20 cellular contexts compared by ENCODE assay signal in the genomic region with DNA sequence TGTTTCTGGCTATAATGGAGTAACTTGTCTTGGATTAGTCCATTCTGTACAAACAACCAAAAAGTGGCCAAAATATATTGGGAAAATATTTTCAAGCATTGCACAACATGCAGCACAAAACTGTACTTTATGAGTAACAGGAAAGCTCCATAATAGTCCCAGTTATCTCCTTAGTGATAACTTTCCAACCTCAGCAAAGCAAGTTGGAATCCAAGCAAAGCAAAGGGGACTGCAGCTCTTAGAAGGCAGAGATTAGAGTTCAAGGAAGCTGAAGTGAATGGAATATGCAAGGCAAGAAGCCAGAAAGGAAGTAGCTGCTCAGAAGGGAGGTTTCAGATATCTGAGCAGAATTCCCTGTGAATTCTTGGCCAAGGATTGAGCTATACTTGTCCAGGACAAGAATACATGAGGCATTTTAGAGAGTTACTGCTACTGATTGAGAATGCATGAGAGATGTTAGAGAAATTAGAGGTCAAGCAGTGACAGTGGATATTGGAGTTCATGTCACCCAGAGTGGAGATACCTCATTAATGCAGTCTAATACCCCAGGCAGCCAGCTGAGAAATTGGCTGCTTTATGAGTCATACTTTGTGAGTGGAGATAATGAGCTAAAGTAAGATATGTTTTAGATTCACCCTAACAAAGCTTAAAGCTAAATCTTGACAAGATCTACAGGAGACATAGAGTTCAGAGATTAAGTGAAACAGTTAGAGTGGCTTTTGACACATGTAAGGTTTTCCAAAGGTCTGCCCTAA.
DNase-seq lines count a peak whose midpoint lies in the region; ATAC-seq, FAIRE-seq and TF ChIP-seq lines count a peak whose summit lies in the region.
"Had no signal": no experiment of that assay in that cellular context is flagged by ENCODE, and none has a peak within 500 bp of the region (broad histone marks: within the 10 kb centered on the region; RNA-seq: fewer than 3 reads in every experiment).

No MANE protein-coding gene starts in this region.

- H3K27ac ChIP-seq in GM23248 (peak overlapping the region; percentile 23; the same call in 1 of the 2 replicates), keratinocyte (ENCODE audit: control insufficient read depth, insufficient read depth, low read length) (no peak overlapping the region), esophagus squamous epithelium (no peak overlapping the region)
- H3K27ac ChIP-seq: KMS-11, neural progenitor cell, spleen had no signal

- H3K9me3 ChIP-seq in GM23248 (ENCODE audit: low read depth), result no peaks in the 10 kb centered on the region
- no peaks in the 10 kb centered on the region for H3K9me3 ChIP-seq in keratinocyte (ENCODE audit: control insufficient read depth, low read depth, low read length)
- no peaks in the 10 kb centered on the region for H3K9me3 ChIP-seq in esophagus squamous epithelium

- ATAC-seq in GM18498 (IDR thresholded peaks at IDR 0.05; ENCODE audit: unreplicated experiment), result no peak

- FAIRE-seq in A204.1 (lab: Jason Lieb, UNC) (peak; percentile 6), keratinocyte (lab: Jason Lieb, UNC) (peak; percentile 67)

- H2AFZ ChIP-seq in GM23248 (peak overlapping the region; percentile 28; the same call in 1 of the 2 replicates), keratinocyte (ENCODE audit: control insufficient read depth, low read length) (peak overlapping the region; percentile 33)
- H2AFZ ChIP-seq: neural progenitor cell had no signal

- peaks cover 15% of the 10 kb centered on the region for H3K4me1 ChIP-seq in GM23248 (ENCODE audit: insufficient read depth)
- H3K4me1 ChIP-seq in keratinocyte (ENCODE audit: control insufficient read depth, extremely low read depth, insufficient read depth, low read length), result no peaks in the 10 kb centered on the region
- H3K4me1 ChIP-seq in esophagus squamous epithelium, result no peaks in the 10 kb centered on the region
- H3K4me1 ChIP-seq: neural progenitor cell, spleen had no signal

- H3K4me2 ChIP-seq in GM23248 (ENCODE audit: unreplicated experiment), result no peak overlapping the region
- H3K4me2 ChIP-seq in keratinocyte (ENCODE audit: control insufficient read depth, extremely low read depth, insufficient read depth, low read depth, low read length), result no peak overlapping the region
- H3K4me2 ChIP-seq: KMS-11, neural progenitor cell had no signal

- no peak overlapping the region for H3K4me3 ChIP-seq in GM23248
- H3K4me3 ChIP-seq in cardiac fibroblast (replicated peaks in 1 of 2; ENCODE audit: low read depth in 2 of 2, low read length in 2 of 2), result no peak overlapping the region
- no peak overlapping the region for H3K4me3 ChIP-seq in keratinocyte (ENCODE audit: control insufficient read depth in 2 of 3, extremely low read depth in 1 of 3, insufficient read depth in 2 of 3, low read depth in 1 of 3, low read length in 3 of 3)
- H3K4me3 ChIP-seq in esophagus squamous epithelium, result no peak overlapping the region
- H3K4me3 ChIP-seq: neural progenitor cell, spleen had no signal

- H3K79me2 ChIP-seq in GM23248 (ENCODE audit: insufficient read depth), result peaks cover 15% of the 10 kb centered on the region
- no peaks in the 10 kb centered on the region for H3K79me2 ChIP-seq in keratinocyte (ENCODE audit: control insufficient read depth, insufficient read depth, low read length)

- TF ChIP-seq POLR2A in esophagus squamous epithelium (IDR thresholded peaks at IDR 0.05), result no peak

- TF ChIP-seq CTCF in cardiac fibroblast (IDR thresholded peaks at IDR 0.05; ENCODE audit: low read depth, low read length), result no peak
- TF ChIP-seq CTCF in keratinocyte (optimal IDR thresholded peaks at IDR 0.05 in 1 of 3, IDR thresholded peaks at IDR 0.05 in 1 of 3, conservative IDR thresholded peaks at IDR 0.05 in 1 of 3; ENCODE audit: extremely low read depth in 1 of 3, insufficient read depth in 2 of 3, low read length in 3 of 3), result no peak
- TF ChIP-seq CTCF in esophagus squamous epithelium (IDR thresholded peaks at IDR 0.05), result no peak

- DNase-seq in GM23248, result peak; percentile 56
- DNase-seq in cardiac fibroblast (ENCODE audit: low read depth in 2 of 2), result peak; percentile 59 to 96
- no peak for DNase-seq in keratinocyte (ENCODE audit: low read depth, low spot score)
- DNase-seq in activated naive CD4-positive, alpha-beta T cell (lab: John Stamatoyannopoulos, UW), result no peak
- DNase-seq in globus pallidus (ENCODE audit: low spot score), result no peak
- no peak for DNase-seq in esophagus squamous epithelium (lab: John Stamatoyannopoulos, UW)
- DNase-seq: activated gamma-delta T cell, caudate nucleus, DMS153, endodermal cell, H9, hypothalamus, NCI-H1436, NCI-H446 treated with DMSO at 0.1 percent for 48 hours, OCI-M1, spleen had no signal

- H4K20me1 ChIP-seq in GM23248 (ENCODE audit: insufficient read depth) (no peaks in the 10 kb centered on the region), keratinocyte (ENCODE audit: control insufficient read depth, extremely low read depth, insufficient read depth, low read length) (no peaks in the 10 kb centered on the region)

- dilution Hi-C loops in keratinocyte (cut with MboI; ENCODE audit: extremely low pct_ligation_motif_present, low sequenced_read_pairs), result no loop called here

- H3K27me3 ChIP-seq in GM23248 (replicated peaks; ENCODE audit: insufficient read depth) (no peaks in the 10 kb centered on the region), keratinocyte (ENCODE audit: control insufficient read depth, extremely low read depth, insufficient read depth, low read length) (no peaks in the 10 kb centered on the region), esophagus squamous epithelium (no peaks in the 10 kb centered on the region)
- H3K27me3 ChIP-seq: neural progenitor cell, spleen had no signal

- H3F3A ChIP-seq in GM23248 (ENCODE audit: insufficient read depth), result peaks cover 23% of the 10 kb centered on the region

- H3K9ac ChIP-seq in GM23248 (no peak overlapping the region), keratinocyte (ENCODE audit: control insufficient read depth, extremely low read depth, insufficient read depth, low read length) (no peak overlapping the region)
- H3K9ac ChIP-seq: KMS-11, neural progenitor cell had no signal

- H3K36me3 ChIP-seq in GM23248 (ENCODE audit: low read depth), result no peaks in the 10 kb centered on the region
- H3K36me3 ChIP-seq in keratinocyte (ENCODE audit: control insufficient read depth in 2 of 2, extremely low read depth in 1 of 2, insufficient read depth in 2 of 2, low read length in 2 of 2), result no peaks in the 10 kb centered on the region
- no peaks in the 10 kb centered on the region for H3K36me3 ChIP-seq in esophagus squamous epithelium
- H3K36me3 ChIP-seq: neural progenitor cell, spleen had no signal

- H3K9me1 ChIP-seq in keratinocyte (ENCODE audit: control insufficient read depth, extremely low read depth, insufficient read depth, low read length), result no peaks in the 10 kb centered on the region

- H3K9me2 ChIP-seq in GM23248 (ENCODE audit: insufficient read depth), result no peaks in the 10 kb centered on the region; the same call in 1 of the 2 replicates

- in situ Hi-C loops in GM23248 (cut with MboI), result no loop called here

- intact Hi-C loops in esophagus squamous epithelium (cut with DNase I), result no loop called here

Comparison
In these comparisons a context has a peak if more than half of its experiments do, and no peak if none do; other contexts are left out.
1. DNase-seq: peak in GM23248 (single experiment) and cardiac fibroblast (2 of 2); none in keratinocyte (single experiment), activated naive CD4-positive, alpha-beta T cell (0 of 4), globus pallidus (single experiment) and esophagus squamous epithelium (single experiment).